9 cellular contexts compared by ENCODE assay signal in genomic region chr10:85719408-85719807, GRCh38.
"Had no signal": no experiment of that assay in that cellular context is flagged by ENCODE, and none has a peak within 500 bp of the region (broad histone marks: within the 10 kb centered on the region; RNA-seq: fewer than 3 reads in every experiment).

No MANE protein-coding gene starts in this region.

- H3K9ac ChIP-seq: KMS-11 had no signal

- ATAC-seq: GM23338, HCT116, HepG2 had no signal

- H3K4me2 ChIP-seq: GM23338, KMS-11 had no signal

- H3K4me3 ChIP-seq: GM23338, HAP-1 had no signal

- FAIRE-seq: H1, HepG2 had no signal

- H3K9me3 ChIP-seq: HAP-1 had no signal

- DNase-seq: H7, HFFc6 had no signal

- H3K36me3 ChIP-seq: HAP-1 had no signal

- H3K4me1 ChIP-seq: HAP-1 had no signal

- H2AFZ ChIP-seq: GM23338 had no signal

- H3K27ac ChIP-seq: HL-60, KMS-11 had no signal
